16 cellular contexts compared by ENCODE assay signal in the genomic region with DNA sequence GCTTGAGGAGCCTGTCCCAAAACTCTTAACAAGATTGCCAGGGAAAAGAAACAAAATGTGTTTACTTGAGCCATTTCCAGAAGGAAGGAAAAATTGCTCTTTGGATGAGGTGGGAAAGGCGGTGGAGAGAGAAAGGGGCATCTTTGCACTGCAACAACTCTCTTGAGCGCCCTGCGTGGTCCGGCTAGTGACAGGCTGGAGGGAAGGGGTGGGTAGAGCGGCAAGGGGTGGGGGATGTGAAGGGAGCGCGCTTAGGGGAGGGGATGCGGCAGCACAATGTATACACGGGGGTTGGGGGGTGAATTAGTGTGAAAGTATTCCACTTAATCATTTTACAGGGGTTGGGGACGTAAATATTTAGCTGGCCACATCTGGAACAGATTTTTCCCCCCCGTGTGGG. TPM values are rescaled to one million over a fixed set of nuclear protein-coding genes. Genes with fewer than 3 reads are reported as not detected.
DNase-seq lines count a peak whose midpoint lies in the region; ATAC-seq and TF ChIP-seq lines count a peak whose summit lies in the region.
"Had no signal": no experiment of that assay in that cellular context is flagged by ENCODE, and none has a peak within 500 bp of the region (broad histone marks: within the 10 kb centered on the region; RNA-seq: fewer than 3 reads in every experiment).

No MANE protein-coding gene starts in this region.

- intact Hi-C loops in heart left ventricle (cut with DNase I): no loop called here
- intact Hi-C loops in left cardiac atrium (cut with DNase I): no loop called here

- H3K79me1 ChIP-seq in trophoblast cell (ENCODE audit: low read length): no peaks in the 10 kb centered on the region

- ATAC-seq in heart left ventricle (no peak), left cardiac atrium (no peak), HG02571 (IDR thresholded peaks at IDR 0.05; ENCODE audit: unreplicated experiment) (no peak)
- ATAC-seq: stimulated activated naive CD8-positive, alpha-beta T cell treated with anti-CD3 and anti-CD28 coated beads, Interleukin-15, Interleukin-2, amounts not matched to agents 100 U/mL and 50 U/mL, for 24 hours had no signal

- H3K9me3 ChIP-seq in heart left ventricle (no peaks in the 10 kb centered on the region), iPS-18c (ENCODE audit: control insufficient read depth, insufficient read depth, low read length) (no peaks in the 10 kb centered on the region), trophoblast cell (ENCODE audit: insufficient read depth, low read depth, low read length) (no peaks in the 10 kb centered on the region)

- no peaks in the 10 kb centered on the region for H3K36me3 ChIP-seq in heart left ventricle
- no peaks in the 10 kb centered on the region for H3K36me3 ChIP-seq in trophoblast cell (ENCODE audit: control insufficient read depth in 1 of 2, insufficient read depth in 2 of 2, low read length in 2 of 2)

- H3K4me1 ChIP-seq in heart left ventricle: peaks cover 0 to 22% (median 0%) of the 10 kb centered on the region in 12 donors
- H3K4me1 ChIP-seq in trophoblast cell (ENCODE audit: control insufficient read depth in 1 of 2, insufficient read depth in 2 of 2, low read length in 2 of 2): peaks cover 5 to 13% of the 10 kb centered on the region in 2 experiments

- no peak overlapping the region for H2AFZ ChIP-seq in trophoblast cell (ENCODE audit: insufficient read depth, low read length, poor library complexity)

- H3K27ac ChIP-seq in heart left ventricle (peak overlapping the region in 1 of 12 donors; percentile 82), trophoblast cell (ENCODE audit: low read depth, low read length) (no peak overlapping the region)
- H3K27ac ChIP-seq: VCaP had no signal

- 2 to 4% (median 3%) methylated on average over 11 of the region's 11 CpGs for WGBS in heart left ventricle, 4 donors
- WGBS in trophoblast cell (ENCODE audit: extremely low coverage, insufficient coverage, insufficient read length): no CpG with 5 or more reads among the region's 11 CpGs

- H3K18ac ChIP-seq in trophoblast cell (ENCODE audit: low read length): no peak overlapping the region

- H4K8ac ChIP-seq in trophoblast cell (ENCODE audit: low read depth, low read length): no peak overlapping the region

- no peaks in the 10 kb centered on the region for H3K79me2 ChIP-seq in trophoblast cell (ENCODE audit: control insufficient read depth, insufficient read depth, low read length, poor library complexity)

- H3K23ac ChIP-seq in trophoblast cell (ENCODE audit: low read length): no peak overlapping the region

- no peak for TF ChIP-seq POLR2A in heart left ventricle (IDR thresholded peaks at IDR 0.05)

- no peak overlapping the region for H2BK5ac ChIP-seq in trophoblast cell (ENCODE audit: low read depth, low read length, poor library complexity)

- H3K27me3 ChIP-seq in heart left ventricle (peaks cover 0 to 65% (median 20%) of the 10 kb centered on the region in 9 donors), trophoblast cell (ENCODE audit: insufficient read depth, low read length) (peaks cover 20% of the 10 kb centered on the region)

- H3K9ac ChIP-seq in trophoblast cell (ENCODE audit: low read length): no peak overlapping the region

- H4K12ac ChIP-seq in trophoblast cell (ENCODE audit: low read depth, low read length): no peak overlapping the region

- H3K4me3 ChIP-seq in heart left ventricle (peak overlapping the region in 8 of 12 donors; percentile 42 to 59 (median 49)), iPS-18c (ENCODE audit: insufficient read depth, low read depth, low read length) (peak overlapping the region; percentile 63), trophoblast cell (ENCODE audit: low read depth, low read length) (no peak overlapping the region)

- no peak overlapping the region for H2BK12ac ChIP-seq in trophoblast cell (ENCODE audit: low read length)

- DNase-seq in heart left ventricle (peak in 1 of 5 donors; percentile 5), left cardiac atrium (no peak), trophoblast cell (no peak), middle frontal gyrus (ENCODE audit: extremely low spot score, low spot score) (no peak), NCI-H1048 (lab: John Stamatoyannopoulos, UW) (no peak), OCI-M2 (lab: John Stamatoyannopoulos, UW; ENCODE audit: unreplicated experiment) (no peak)
- DNase-seq: activated T-cell treated with anti-CD3 and anti-CD28 coated beads, Interleukin-2, amount 50 U/mL, for 1 hour; immature natural killer cell; NCI-H446 treated with DMSO at 0.1 percent for 48 hours; stimulated activated CD4-positive, alpha-beta T cell treated with anti-CD3 and anti-CD28 coated beads, Interleukin-1b, Interleukin-23, amount 100 ng/mL, for 48 hours; stimulated activated naive CD8-positive, alpha-beta T cell treated with anti-CD3 and anti-CD28 coated beads, Interleukin-15, Interleukin-2, amounts not matched to agents 100 U/mL and 50 U/mL, for 24 hours had no signal

- H3K4me2 ChIP-seq in trophoblast cell (ENCODE audit: low read length): peak overlapping the region; percentile 76

- no peak overlapping the region for H3K14ac ChIP-seq in trophoblast cell (ENCODE audit: low read length)

- H3K4ac ChIP-seq in trophoblast cell (ENCODE audit: low read depth, low read length): no peak overlapping the region

- H4K91ac ChIP-seq in trophoblast cell (ENCODE audit: low read depth, low read length): no peak overlapping the region

- H2AK5ac ChIP-seq in trophoblast cell (ENCODE audit: low read length): no peak overlapping the region

- H2BK120ac ChIP-seq in trophoblast cell (ENCODE audit: insufficient read depth, low read length, poor library complexity): no peak overlapping the region

- no peak for TF ChIP-seq CTCF in heart left ventricle (IDR thresholded peaks at IDR 0.05)

RNA-seq across cellular contexts. Expression of gene FGF10, which starts 1.3 kb away (rescaled TPM):
- total RNA-seq in heart left ventricle (1 to 10 TPM in 3 of 9 donors, under 1 TPM in 5, not detected in 1; 0.15 to 2.6 (median 0.65) TPM), left cardiac atrium (1 to 10 TPM; 2.8 to 7.9 TPM)
- under 1 TPM; 0.27 to 0.42 TPM for polyA plus RNA-seq in heart left ventricle
- polyA plus RNA-seq in trophoblast cell (2013): 0.19 TPM in 2 replicates
- total RNA-seq: A673, endothelial cell of umbilical vein had no signal
- polyA plus RNA-seq: endothelial cell of umbilical vein, immature natural killer cell had no signal
